Comparison of ENCODE assay signal across 8 cellular contexts in the genomic region with DNA sequence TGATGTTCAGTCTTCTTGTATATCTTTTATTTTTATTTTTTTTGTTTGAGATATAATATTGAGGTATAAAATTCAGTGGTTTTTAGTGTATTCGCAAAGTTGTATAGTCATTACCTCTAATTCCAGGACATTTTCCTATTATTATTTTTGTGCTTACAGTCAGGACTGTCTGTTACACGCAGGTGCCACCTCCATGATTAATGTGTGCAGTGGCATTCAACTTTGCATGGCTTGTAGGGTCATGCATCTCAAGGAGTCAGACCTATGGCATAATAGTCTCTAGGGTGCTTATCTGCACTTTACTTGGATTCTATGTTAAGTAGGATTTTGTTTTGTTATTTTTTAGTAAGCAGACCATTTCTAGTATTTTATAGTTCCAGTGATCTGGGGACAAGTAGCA. TPM values are rescaled to one million over a fixed set of nuclear protein-coding genes. Genes with fewer than 3 reads are reported as not detected.
DNase-seq lines count a peak whose midpoint lies in the region; ATAC-seq, FAIRE-seq and TF ChIP-seq lines count a peak whose summit lies in the region.

No MANE protein-coding gene starts in this region.

- peaks cover 0 to 4% (median 1%) of the 10 kb centered on the region in 4 experiments; a peak in 2 of 7 replicates for H3K4me1 ChIP-seq in H1 (replicated peaks in 1 of 4; ENCODE audit: control insufficient read depth in 3 of 4, insufficient read depth in 4 of 4, low read length in 3 of 4)

- TF ChIP-seq POLR2A in H1 (IDR thresholded peaks at IDR 0.05; ENCODE audit: control extremely low read depth in 1 of 2, low read depth in 2 of 2, low read length in 2 of 2), result no peak

- H2BK5ac ChIP-seq in H1 (ENCODE audit: low read depth, low read length), result no peak overlapping the region

- WGBS in H1 (ENCODE audit: extremely low coverage in 1 of 2, insufficient coverage in 1 of 2, insufficient read length in 1 of 2, insufficient replicate concordance in 2 of 2, low coverage in 1 of 2, low lambda C conversion rate in 2 of 2, missing lambda C conversion rate in 1 of 2), 2 experiments, result 60 to 100% methylated on average over 1 to 2 of the region's 2 CpGs

- H3K27me3 Mint-ChIP-seq in CD4-positive, alpha-beta T cell, result no peaks in the 10 kb centered on the region
- H3K27me3 Mint-ChIP-seq in neural crest cell (ENCODE audit: low read depth), result no peaks in the 10 kb centered on the region

- H3K36me3 ChIP-seq in H1 (ENCODE audit: control insufficient read depth in 2 of 4, insufficient read depth in 4 of 4, low read length in 3 of 4), result peaks cover 0 to 17% (median 9%) of the 10 kb centered on the region in 4 experiments; a peak in 7 of 8 replicates

- H4K8ac ChIP-seq in H1 (ENCODE audit: extremely low read depth, insufficient read depth, low read length), result no peak overlapping the region

- H2BK20ac ChIP-seq in H1 (ENCODE audit: low read length), result no peak overlapping the region

- FAIRE-seq in H1 (lab: Jason Lieb, UNC), result no peak

- TF ChIP-seq CTCF in CD4-positive, alpha-beta T cell (IDR thresholded peaks at IDR 0.05), result no peak
- TF ChIP-seq CTCF in H1 (IDR thresholded peaks at IDR 0.05; ENCODE audit: control extremely low read depth in 1 of 3, insufficient read depth in 1 of 3, low read depth in 1 of 3, low read length in 3 of 3), result no peak
- no peak for TF ChIP-seq CTCF in neural crest cell (conservative IDR thresholded peaks at IDR 0.05)

- no peak overlapping the region for H2BK12ac ChIP-seq in H1 (ENCODE audit: low read depth, low read length)

- H3K23me2 ChIP-seq in H1 (ENCODE audit: low read depth, low read length), result peaks cover 3% of the 10 kb centered on the region; the same call in 1 of the 2 replicates

- POLR2A ChIA-PET in CD4-positive, alpha-beta T cell (lab: Charles Lee), result interaction anchor here (1.0 to 3.1 kb wide), 2 partner anchors 57 to 211 kb away, joined by 3 to 58 read pairs; partner anchors contain the start of genes EIF4G2 and RNF141
- POLR2A ChIA-PET in H1 (lab: Charles Lee; ENCODE audit: partially characterized antibody), result interaction anchor here (1.5 kb wide), 1 partner anchor 57 kb away, joined by 15 read pairs; the partner anchor contains the start of gene EIF4G2

- peak overlapping the region; percentile 85 for H3K4me2 ChIP-seq in H1 (ENCODE audit: insufficient read depth in 1 of 2, low read depth in 2 of 2, low read length in 2 of 2)

- H3K9me3 Mint-ChIP-seq in CD4-positive, alpha-beta T cell, result no peaks in the 10 kb centered on the region
- H3K9me3 Mint-ChIP-seq in neural crest cell, result no peaks in the 10 kb centered on the region

- no peaks in the 10 kb centered on the region for H3K9me3 ChIP-seq in CD4-positive, alpha-beta T cell (ENCODE audit: control insufficient read depth, low read length)
- H3K9me3 ChIP-seq in H1 (ENCODE audit: insufficient read depth in 2 of 2, low read depth in 1 of 2, low read length in 1 of 2), result no peaks in the 10 kb centered on the region

- H3K4me3 ChIP-seq in H1 (ENCODE audit: extremely low read depth in 1 of 4, insufficient read depth in 2 of 4, low read depth in 3 of 4, low read length in 4 of 4), result peak overlapping the region; percentile 75 to 91 (median 80); a peak in 7 of 8 replicates

- no peak overlapping the region for H3K14ac ChIP-seq in H1 (ENCODE audit: insufficient read length)

- TF ChIP-seq EP300 in H1 (IDR thresholded peaks at IDR 0.05; ENCODE audit: borderline replicate concordance in 1 of 2, low read depth in 2 of 2, low read length in 2 of 2), result no peak

- peak overlapping the region; percentile 97 for H3K4me3 Mint-ChIP-seq in CD4-positive, alpha-beta T cell
- peak overlapping the region; percentile 99 for H3K4me3 Mint-ChIP-seq in neural crest cell

- H3K27me3 ChIP-seq in CD4-positive, alpha-beta T cell (ENCODE audit: control insufficient read depth, insufficient read depth, low read length), result no peaks in the 10 kb centered on the region
- H3K27me3 ChIP-seq in H1 (replicated peaks in 1 of 4; ENCODE audit: control insufficient read depth in 3 of 4, extremely low read depth in 1 of 4, insufficient read depth in 3 of 4, low read length in 3 of 4), result no peaks in the 10 kb centered on the region

- intact Hi-C loops in CD4-positive, alpha-beta T cell (cut with DNase I, micrococcal nuclease), result loop anchor here in 1 of 2 experiments (2.0 to 5.0 kb wide), 4 partner anchors 55 to 1090 kb away; partner anchors contain the start of genes RNF141, USP47 and ZBED5

- H3K79me2 ChIP-seq in H1 (ENCODE audit: control insufficient read depth in 1 of 2, insufficient read depth in 2 of 2, low read length in 2 of 2), result peaks cover 0 to 14% of the 10 kb centered on the region in 2 experiments; a peak in 2 of 4 replicates

- no peak overlapping the region for H4K91ac ChIP-seq in H1 (replicated peaks; ENCODE audit: insufficient read length, low read length)

- CTCF ChIA-PET in CD4-positive, alpha-beta T cell (lab: Charles Lee), result interaction anchor here (1.5 kb wide), 3 partner anchors 19 to 211 kb away, joined by 3 to 4 read pairs (median 4); partner anchors contain the start of gene RNF141
- CTCF ChIA-PET in H1 (lab: Charles Lee; ENCODE audit: partially characterized antibody), result no interaction called here

- H3K27ac ChIP-seq in CD4-positive, alpha-beta T cell (ENCODE audit: low read depth, low read length), result no peak overlapping the region
- no peak overlapping the region for H3K27ac ChIP-seq in H1 (ENCODE audit: low read depth, low read length)

- H3K18ac ChIP-seq in H1 (ENCODE audit: extremely low read depth, low read length), result no peak overlapping the region

- 0 out of 2 replicates have a peak, but pooled peaks cover 2% of the 10 kb centered on the region for H3K79me1 ChIP-seq in H1 (ENCODE audit: low read depth, low read length)

- no peak for DNase-seq in CD4-positive, alpha-beta T cell
- peak; percentile 28 for DNase-seq in NAMALWA (ENCODE audit: low spot score)
- no peak for DNase-seq in H1 (ENCODE audit: low read depth in 1 of 2, low spot score in 2 of 2)
- no peak for DNase-seq in neural crest cell (ENCODE audit: low read depth, low spot score)
- no peak for DNase-seq in stimulated activated CD8-positive, alpha-beta memory T cell treated with anti-CD3 and anti-CD28 coated beads, Interleukin-4, amount 100 ng/mL, for 48 hours
- DNase-seq in anterior cingulate cortex (lab: John Stamatoyannopoulos, UW), result no peak
- DNase-seq in NCI-H146 (lab: John Stamatoyannopoulos, UW), result no peak
- no peak for DNase-seq in NCI-H510A treated with DMSO at 0.1 percent for 48 hours (lab: John Stamatoyannopoulos, UW)

- H4K20me1 ChIP-seq in H1 (replicated peaks in 1 of 2; ENCODE audit: control insufficient read depth in 1 of 2, insufficient read depth in 2 of 2, low read length in 2 of 2), result no peaks in the 10 kb centered on the region

- H3K56ac ChIP-seq in H1 (replicated peaks; ENCODE audit: insufficient read length, low read depth, low read length), result no peak overlapping the region

- no peak overlapping the region for H2AFZ ChIP-seq in H1 (ENCODE audit: low read length)

- peaks cover 35% of the 10 kb centered on the region for H3K4me1 Mint-ChIP-seq in CD4-positive, alpha-beta T cell (ENCODE audit: low read depth)
- H3K4me1 Mint-ChIP-seq in neural crest cell, result peaks cover 13% of the 10 kb centered on the region

- H3K27ac Mint-ChIP-seq in CD4-positive, alpha-beta T cell, result peak overlapping the region; percentile 93
- no peak overlapping the region for H3K27ac Mint-ChIP-seq in neural crest cell (ENCODE audit: unreplicated experiment)

- TF ChIP-seq RAD21 in H1 (IDR thresholded peaks at IDR 0.05 in 1 of 2, conservative IDR thresholded peaks at IDR 0.05 in 1 of 2; ENCODE audit: low read depth in 2 of 2, low read length in 2 of 2), result no peak

- H2BK120ac ChIP-seq in H1 (replicated peaks; ENCODE audit: low read depth, low read length), result no peak overlapping the region

- no peak overlapping the region for H3K23ac ChIP-seq in H1 (ENCODE audit: insufficient read length)

- peak overlapping the region in 1 of 4 experiments; percentile 26; a peak in 1 of 7 replicates for H3K9ac ChIP-seq in H1 (replicated peaks in 1 of 4; ENCODE audit: extremely low read depth in 1 of 4, low read depth in 3 of 4, low read length in 3 of 4)

- no peak overlapping the region for H3K4ac ChIP-seq in H1 (replicated peaks; ENCODE audit: insufficient read length, low read depth, low read length)

- no peak overlapping the region for H4K5ac ChIP-seq in H1 (ENCODE audit: insufficient read length, low read depth, low read length)

- H2BK15ac ChIP-seq in H1 (ENCODE audit: low read length), result no peak overlapping the region

- no peak overlapping the region for H2AK5ac ChIP-seq in H1 (ENCODE audit: low read depth, low read length)

- no peak for ATAC-seq in CD4-positive, alpha-beta T cell (ENCODE audit: poor library complexity)

- H3K36me3 Mint-ChIP-seq in CD4-positive, alpha-beta T cell (ENCODE audit: low read depth), result peaks cover 42% of the 10 kb centered on the region
- H3K36me3 Mint-ChIP-seq in neural crest cell (ENCODE audit: low read depth), result no peaks in the 10 kb centered on the region

RNA-seq across cellular contexts. Expression of gene CTR9, which starts 1.0 kb away (rescaled TPM):
- total RNA-seq in CD4-positive, alpha-beta T cell, result 10 to 100 TPM; 34.0 to 34.7 TPM
- 37.7 and 37.8 TPM in 2 replicates for total RNA-seq in H1 (2021; fragmentation: NEBNext Ultra II Directional; extraction: Animal tissue kit (Norgen Biotek cat#: 25700))
- 6.1 and 6.6 TPM in 2 replicates for polyA plus RNA-seq in H1 (2011; rRNA removed)
- 11.6 TPM for polyA plus RNA-seq in H1 (2011; cell fraction: cytosol; rRNA removed)
- polyA plus RNA-seq in H1 (2011; cell fraction: nucleus; rRNA removed), result 8.5 TPM
- 19.1 to 40.2 TPM (median 24.6 TPM) in 4 replicates for polyA plus RNA-seq in H1 (2012, experiment 1 of 2)
- polyA plus RNA-seq in H1 (2012, experiment 2 of 2), result 1.8 TPM
- polyA plus RNA-seq in H1 (2013, experiment 1 of 2), result 22.1 TPM
- 21.8 TPM for polyA plus RNA-seq in H1 (2013, experiment 2 of 2)
- polyA minus RNA-seq in H1 (2011; rRNA and poly(A)+ RNA removed), result 14.7 and 15.2 TPM in 2 replicates
- polyA minus RNA-seq in H1 (2011; cell fraction: cytosol; rRNA and poly(A)+ RNA removed), result 10.8 TPM
- 12.3 TPM for polyA minus RNA-seq in H1 (2011; cell fraction: nucleus; rRNA and poly(A)+ RNA removed)
- total RNA-seq in neural crest cell, result 39.0 and 39.8 TPM in 2 replicates

RNA-seq across cellular contexts. Expression of gene EIF4G2, which starts 56.7 kb away (rescaled TPM):
- total RNA-seq in CD4-positive, alpha-beta T cell, result 1,000 to 10,000 TPM; 1,001 to 1,008 TPM
- total RNA-seq in H1 (2021; fragmentation: NEBNext Ultra II Directional; extraction: Animal tissue kit (Norgen Biotek cat#: 25700)), result 949 and 964 TPM in 2 replicates
- polyA plus RNA-seq in H1 (2011; rRNA removed), result 294 and 438 TPM in 2 replicates
- 322 TPM for polyA plus RNA-seq in H1 (2011; cell fraction: cytosol; rRNA removed)
- polyA plus RNA-seq in H1 (2011; cell fraction: nucleus; rRNA removed), result 225 TPM
- 373 to 661 TPM (median 472 TPM) in 4 replicates for polyA plus RNA-seq in H1 (2012, experiment 1 of 2)
- polyA plus RNA-seq in H1 (2012, experiment 2 of 2), result 112 TPM
- polyA plus RNA-seq in H1 (2013, experiment 1 of 2), result 552 TPM
- polyA plus RNA-seq in H1 (2013, experiment 2 of 2), result 567 TPM
- 536 and 706 TPM in 2 replicates for polyA minus RNA-seq in H1 (2011; rRNA and poly(A)+ RNA removed)
- 890 TPM for polyA minus RNA-seq in H1 (2011; cell fraction: cytosol; rRNA and poly(A)+ RNA removed)
- 471 TPM for polyA minus RNA-seq in H1 (2011; cell fraction: nucleus; rRNA and poly(A)+ RNA removed)
- total RNA-seq in neural crest cell, result 1,284 and 1,333 TPM in 2 replicates

RNA-seq across cellular contexts. Expression of gene IRAG1, which starts 58.5 kb away (rescaled TPM):
- total RNA-seq in CD4-positive, alpha-beta T cell, result not detected
- total RNA-seq in H1 (2021; fragmentation: NEBNext Ultra II Directional; extraction: Animal tissue kit (Norgen Biotek cat#: 25700)), result 2.7 and 3.3 TPM in 2 replicates
- polyA plus RNA-seq in H1 (2011; rRNA removed), result 1.8 and 2.2 TPM in 2 replicates
- polyA plus RNA-seq in H1 (2011; cell fraction: cytosol; rRNA removed), result 1.9 TPM
- polyA plus RNA-seq in H1 (2011; cell fraction: nucleus; rRNA removed), result 5.5 TPM
- 1.9 to 2.5 TPM (median 2.1 TPM) in 4 replicates for polyA plus RNA-seq in H1 (2012, experiment 1 of 2)
- 0.37 TPM for polyA plus RNA-seq in H1 (2012, experiment 2 of 2)
- 1.9 TPM for polyA plus RNA-seq in H1 (2013, experiment 1 of 2)
- polyA plus RNA-seq in H1 (2013, experiment 2 of 2), result 2.0 TPM
- 3.4 and 4.0 TPM in 2 replicates for polyA minus RNA-seq in H1 (2011; rRNA and poly(A)+ RNA removed)
- polyA minus RNA-seq in H1 (2011; cell fraction: cytosol; rRNA and poly(A)+ RNA removed), result 4.0 TPM
- polyA minus RNA-seq in H1 (2011; cell fraction: nucleus; rRNA and poly(A)+ RNA removed), result 7.3 TPM
- 5.4 and 6.1 TPM in 2 replicates for total RNA-seq in neural crest cell
